Comparison of ENCODE assay signal across 18 cellular contexts in the genomic region with DNA sequence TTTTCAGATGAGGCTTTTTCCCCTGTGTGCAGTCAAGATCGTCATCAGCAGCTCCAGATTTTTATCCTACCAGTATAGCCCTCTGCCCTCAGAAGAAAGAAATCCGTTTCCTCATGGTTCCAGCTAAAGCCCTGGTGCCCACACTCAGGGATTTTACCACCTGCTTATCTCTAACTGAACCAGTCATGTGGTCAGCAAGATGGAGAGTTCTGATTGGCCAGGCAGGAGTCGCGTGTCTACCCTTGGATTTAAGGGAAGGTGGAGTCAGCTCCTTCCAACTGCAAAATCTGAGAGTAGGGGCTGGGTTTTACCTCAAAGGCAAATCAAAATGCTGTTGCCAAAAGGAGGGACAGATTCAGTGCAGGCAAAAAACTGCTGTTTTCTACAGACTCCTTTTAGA.
"Had no signal": no experiment of that assay in that cellular context is flagged by ENCODE, and none has a peak within 500 bp of the region (broad histone marks: within the 10 kb centered on the region; RNA-seq: fewer than 3 reads in every experiment).

No MANE protein-coding gene starts in this region.

- FAIRE-seq: islet of Langerhans had no signal

- DNase-seq: dorsolateral prefrontal cortex; effector CD8-positive, alpha-beta T cell; foreskin melanocyte; heart left ventricle; kidney glomerular epithelial cell; mammary epithelial cell; mucosa of descending colon; natural killer cell; posterior cingulate gyrus; stimulated activated CD4-positive, alpha-beta T cell treated with anti-CD3 and anti-CD28 coated beads, Interleukin-2, amount 100 ng/mL, for 24 hours; stimulated activated CD4-positive, alpha-beta T cell treated with anti-CD3 and anti-CD28 coated beads, Interleukin-4, amount 100 ng/mL, for 4 hours; stimulated activated naive B cell treated with anti-CD40 and anti-IgM and Interleukin-4, amounts not matched to agents 10 μg/mL and 1 μg/mL and 100 μg/mL, for 72 hours; stimulated activated naive CD8-positive, alpha-beta T cell treated with anti-CD3 and anti-CD28 coated beads, Interleukin-15, amount 100 ng/mL, for 72 hours; testis; upper lobe of right lung had no signal

- H3K4me1 ChIP-seq: heart left ventricle, testis, tibial nerve, upper lobe of right lung, vagina had no signal

- H3K4me3 ChIP-seq: dorsolateral prefrontal cortex, heart left ventricle, mucosa of descending colon, testis, tibial nerve, upper lobe of right lung, vagina had no signal

- H3K36me3 ChIP-seq: heart left ventricle, tibial nerve, upper lobe of right lung, vagina had no signal

- H3K9me3 ChIP-seq: mucosa of descending colon, testis, upper lobe of right lung, vagina had no signal

- H3K27ac ChIP-seq: dorsolateral prefrontal cortex, heart left ventricle, testis, tibial nerve, upper lobe of right lung, vagina had no signal

- H3K27me3 ChIP-seq: dorsolateral prefrontal cortex, heart left ventricle, testis, tibial nerve, upper lobe of right lung, vagina had no signal
